Comparison of ENCODE assay signal across 8 cellular contexts in genomic region chr1:160997323-160998038, GRCh38. TPM values are rescaled to one million over a fixed set of nuclear protein-coding genes. Genes with fewer than 3 reads are reported as not detected.
DNase-seq lines count a peak whose midpoint lies in the region; ATAC-seq and TF ChIP-seq lines count a peak whose summit lies in the region.

No MANE protein-coding gene starts in this region.

- TF ChIP-seq CTCF in GM12864 (IDR thresholded peaks at IDR 0.05; ENCODE audit: low read depth, low read length, missing control alignments) (peak; percentile 70), lower leg skin (IDR thresholded peaks at IDR 0.05) (no peak)

- intact Hi-C loops in lower leg skin (cut with DNase I; ENCODE audit: low total_unique reads): no loop called here

- H3K4me3 ChIP-seq in GM12864 (ENCODE audit: low read depth, low read length) (no peak overlapping the region), lower leg skin (ENCODE audit: low read depth, poor library complexity, severe bottlenecking) (no peak overlapping the region)

- DNase-seq in GM12864 (ENCODE audit: low read depth) (no peak), M059J (ENCODE audit: low read depth) (peak; percentile 77), dedifferentiated amniotic fluid mesenchymal stem cell (ENCODE audit: extremely low spot score) (peak; percentile 69), lower leg skin (ENCODE audit: low spot score in 2 of 2) (peak; percentile 42 to 88)
- peak; percentile 10 for DNase-seq in stimulated activated CD8-positive, alpha-beta memory T cell treated with anti-CD3 and anti-CD28 coated beads, Interleukin-7, amount 100 ng/mL, for 24 hours (ENCODE audit: low read depth)

- WGBS in lower leg skin, 2 donors: 67 to 86% methylated on average over 1 of the region's 1 CpG

- TF ChIP-seq POLR2A in lower leg skin (IDR thresholded peaks at IDR 0.05): no peak

- ATAC-seq in activated CD4-positive, CD25-positive, alpha-beta regulatory T cell treated with anti-CD3 and anti-CD28 coated beads, Interleukin-2, amount 50 U/mL, for 24 hours: peak; percentile 65 to 80
- ATAC-seq in HG03039 (IDR thresholded peaks at IDR 0.05; ENCODE audit: unreplicated experiment): no peak
- no peak for ATAC-seq in HG02571 (IDR thresholded peaks at IDR 0.05; ENCODE audit: unreplicated experiment)

RNA-seq across cellular contexts. Expression of gene F11R, which starts 23.5 kb away (rescaled TPM):
- total RNA-seq in M059J (2014; rRNA removed; shearing (Covaris generic)): 46.8 and 90.8 TPM in 2 replicates
- total RNA-seq in lower leg skin: 100 to 1,000 TPM in 2 of 4 donors, 10 to 100 TPM in 2; 68.4 to 125 (median 97.5) TPM

RNA-seq across cellular contexts. Expression of gene TSTD1, which starts 41.3 kb away (rescaled TPM):
- 0.27 and 0.44 TPM in 2 replicates for total RNA-seq in M059J (2014; rRNA removed; shearing (Covaris generic))
- total RNA-seq in lower leg skin: 100 to 1,000 TPM in 3 of 4 donors, 10 to 100 TPM in 1; 94.9 to 136 (median 107) TPM

RNA-seq across cellular contexts. Expression of gene ITLN2, which starts 42.9 kb away (rescaled TPM):
- not detected in 2 replicates for total RNA-seq in M059J (2014; rRNA removed; shearing (Covaris generic))
- total RNA-seq in lower leg skin: 1 to 10 TPM in 2 of 4 donors, not detected in 2; 1.0 to 1.2 TPM

RNA-seq across cellular contexts. Expression of gene USF1, which starts 48.3 kb away (rescaled TPM):
- total RNA-seq in M059J (2014; rRNA removed; shearing (Covaris generic)): 82.7 and 89.0 TPM in 2 replicates
- 10 to 100 TPM; 35.3 to 59.4 (median 43.3) TPM for total RNA-seq in lower leg skin

Comparison
In these comparisons a context has a peak if more than half of its experiments do, and no peak if none do; other contexts are left out.
1. ATAC-seq: peak in activated CD4-positive, CD25-positive, alpha-beta regulatory T cell treated with anti-CD3 and anti-CD28 coated beads, Interleukin-2, amount 50 U/mL, for 24 hours (2 of 2); none in HG03039 (single experiment) and HG02571 (single experiment).
2. RNA of gene TSTD1, which starts 41.3 kb away (total RNA-seq): 94.9 to 136 TPM in lower leg skin; 0.27 to 0.44 TPM in M059J; every median in the first group is over 10 times any median in the second.